Comparison of ENCODE assay signal across 6 cellular contexts in the genomic region with DNA sequence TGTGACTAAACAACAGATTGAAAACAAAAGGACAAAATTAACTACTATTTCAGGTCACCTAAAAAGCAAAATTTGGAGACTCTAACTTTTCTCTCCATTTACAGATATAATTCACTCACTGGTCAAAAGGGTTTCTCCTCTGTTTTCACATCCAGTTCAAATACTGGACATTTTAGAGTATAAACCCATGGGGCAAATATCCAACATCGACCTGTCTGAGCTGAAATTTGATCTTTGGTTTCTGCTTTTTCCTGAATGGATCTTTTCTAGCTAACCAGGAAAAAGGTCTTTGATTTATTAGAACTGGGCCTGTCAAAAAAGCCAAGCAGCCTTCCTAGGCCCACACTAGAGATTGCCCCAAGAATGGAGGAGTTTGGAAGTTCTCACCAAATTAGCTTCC.
"Had no signal": no experiment of that assay in that cellular context is flagged by ENCODE, and none has a peak within 500 bp of the region (broad histone marks: within the 10 kb centered on the region; RNA-seq: fewer than 3 reads in every experiment).

No MANE protein-coding gene starts in this region.

- H3K4me2 ChIP-seq: GM23338 had no signal

- ATAC-seq: GM23338, K562 had no signal

- H3K9me3 Mint-ChIP-seq: GM23338, H9 had no signal

- H2AFZ ChIP-seq: GM23338 had no signal

- H3K27ac Mint-ChIP-seq: GM23338, H9 had no signal

- H3K27ac ChIP-seq: HL-60 had no signal

- H3K4me1 Mint-ChIP-seq: GM23338, H9 had no signal

- DNase-seq: H9, HCEC 1CT, IMR-90 had no signal

- H3K4me3 Mint-ChIP-seq: GM23338, H9 had no signal

- H3K4me3 ChIP-seq: GM23338, K562 had no signal
